In genomic region chr12:56645201-56645716, GRCh38 we compare ENCODE assay signal across 8 cellular contexts. TPM values are rescaled to one million over a fixed set of nuclear protein-coding genes. Genes with fewer than 3 reads are reported as not detected.
DNase-seq lines count a peak whose midpoint lies in the region; ATAC-seq, FAIRE-seq and TF ChIP-seq lines count a peak whose summit lies in the region.

No MANE protein-coding gene starts in this region.

- POLR2A ChIA-PET in GM12878 (lab: Charles Lee), result interaction anchor here (0.5 to 4.1 kb wide), 14 partner anchors 10 to 527 kb away, joined by 3 to 57 read pairs (median 6); partner anchors contain the start of genes NACA, PTGES3, STAT2 and ZC3H10

- H3K27me3 ChIP-seq in HUES64 (ENCODE audit: insufficient read depth, low read length) (no peaks in the 10 kb centered on the region), GM12878 (replicated peaks in 1 of 2; ENCODE audit: control insufficient read depth in 2 of 2, insufficient read depth in 2 of 2, low read length in 1 of 2) (no peaks in the 10 kb centered on the region), kidney epithelial cell (ENCODE audit: control insufficient read depth, insufficient read depth, low read length) (no peaks in the 10 kb centered on the region)

- intact Hi-C loops in GM12878 (cut with micrococcal nuclease; ENCODE audit: unreplicated experiment), result loop anchor here (10.0 kb wide), 1 partner anchor 520 kb away; the partner anchor contains the start of gene ESYT1

- TF ChIP-seq CTCF in GM12878 (IDR thresholded peaks at IDR 0.05 in 2 of 3, conservative IDR thresholded peaks at IDR 0.05 in 1 of 3; ENCODE audit: control insufficient read depth in 2 of 3, extremely low read depth in 1 of 3, insufficient read depth in 1 of 3, low read depth in 3 of 3, low read length in 3 of 3) (no peak), kidney epithelial cell (IDR thresholded peaks at IDR 0.05; ENCODE audit: insufficient read depth, low read length, poor library complexity, severe bottlenecking) (no peak)

- WGBS in HUES64, result under 1% methylated on average over 29 of the region's 29 CpGs
- under 1% methylated on average over 29 of the region's 29 CpGs for WGBS in GM12878 (ENCODE audit: insufficient coverage, insufficient replicate concordance, low lambda C conversion rate, missing lambda C conversion rate)

- CTCF ChIA-PET in GM12878 (lab: Yijun Ruan, JAX), result interaction anchor here (0.6 to 2.7 kb wide), 9 partner anchors 9 to 467 kb away, joined by 3 to 23 read pairs (median 3); partner anchors contain the start of gene STAT6

- RAD21 ChIA-PET in GM12878 (lab: Charles Lee; ENCODE audit: unreplicated experiment), result interaction anchor here (1.0 to 3.0 kb wide), 6 partner anchors 8 to 78 kb away, joined by 3 to 15 read pairs (median 10); partner anchors contain the start of genes BAZ2A and PTGES3

- no peaks in the 10 kb centered on the region for H3K27me3 Mint-ChIP-seq in stimulated activated naive CD8-positive, alpha-beta T cell treated with anti-CD3 and anti-CD28 coated beads, Interleukin-15, Interleukin-2, amounts not matched to agents 100 ng/mL and 50 ng/mL, for 24 hours

- H3K27ac ChIP-seq in HUES64 (ENCODE audit: low read depth, low read length) (peak overlapping the region; percentile 75), GM12878 (ENCODE audit: control insufficient read depth, insufficient read depth) (peak overlapping the region; percentile 89)

- H2AFZ ChIP-seq in GM12878 (ENCODE audit: control insufficient read depth, low read depth, low read length), result no peak overlapping the region

- no peaks in the 10 kb centered on the region for H3K9me3 Mint-ChIP-seq in stimulated activated naive CD8-positive, alpha-beta T cell treated with anti-CD3 and anti-CD28 coated beads, Interleukin-15, Interleukin-2, amounts not matched to agents 100 ng/mL and 50 ng/mL, for 24 hours

- ATAC-seq in GM12878 (peak; percentile 4), GM19467 (IDR thresholded peaks at IDR 0.05; ENCODE audit: unreplicated experiment) (no peak)

- H3K36me3 Mint-ChIP-seq in stimulated activated naive CD8-positive, alpha-beta T cell treated with anti-CD3 and anti-CD28 coated beads, Interleukin-15, Interleukin-2, amounts not matched to agents 100 ng/mL and 50 ng/mL, for 24 hours (ENCODE audit: low read depth), result peaks cover 53% of the 10 kb centered on the region

- BruUV-seq in GM12878 (replicated peaks; lab: Mats Ljungman, UMichigan), result TSS peak; percentile 74

- H3K4me1 Mint-ChIP-seq in stimulated activated naive CD8-positive, alpha-beta T cell treated with anti-CD3 and anti-CD28 coated beads, Interleukin-15, Interleukin-2, amounts not matched to agents 100 ng/mL and 50 ng/mL, for 24 hours (ENCODE audit: low read depth), result peaks cover 34% of the 10 kb centered on the region

- TF ChIP-seq RAD21 in GM12878 (IDR thresholded peaks at IDR 0.05; ENCODE audit: insufficient read depth, low read depth, low read length), result no peak

- H3K27ac Mint-ChIP-seq in stimulated activated naive CD8-positive, alpha-beta T cell treated with anti-CD3 and anti-CD28 coated beads, Interleukin-15, Interleukin-2, amounts not matched to agents 100 ng/mL and 50 ng/mL, for 24 hours, result peak overlapping the region; percentile 93

- FAIRE-seq in GM12878 (lab: Jason Lieb, UNC), result no peak

- in situ Hi-C loops in GM12878 (cut with MboI), result no loop called here

- peaks cover 51% of the 10 kb centered on the region for H3K79me2 ChIP-seq in GM12878 (ENCODE audit: control insufficient read depth, insufficient read depth, low read length)

- peak; percentile 21 for DNase-seq in AG20443 (ENCODE audit: low spot score)
- no peak for DNase-seq in GM12878 (ENCODE audit: low read depth, low spot score)
- no peak for DNase-seq in kidney epithelial cell (ENCODE audit: low read depth)
- no peak for DNase-seq in central memory CD4-positive, alpha-beta T cell
- DNase-seq in epidermal melanocyte (ENCODE audit: insufficient read length, low spot score), result no peak

- no peaks in the 10 kb centered on the region for H4K20me1 ChIP-seq in GM12878 (ENCODE audit: control insufficient read depth, insufficient read depth)

- peak overlapping the region; percentile 92 for H3K4me3 Mint-ChIP-seq in stimulated activated naive CD8-positive, alpha-beta T cell treated with anti-CD3 and anti-CD28 coated beads, Interleukin-15, Interleukin-2, amounts not matched to agents 100 ng/mL and 50 ng/mL, for 24 hours

- H3K4me2 ChIP-seq in GM12878 (ENCODE audit: control insufficient read depth, insufficient read depth), result peak overlapping the region; percentile 90

- H3K4me1 ChIP-seq in HUES64 (ENCODE audit: insufficient read depth, low read length), result peaks cover 7% of the 10 kb centered on the region
- no peaks in the 10 kb centered on the region for H3K4me1 ChIP-seq in GM12878 (ENCODE audit: control insufficient read depth, insufficient read depth, low read length)

- H3K4me3 ChIP-seq in HUES64 (ENCODE audit: low read length), result peak overlapping the region; percentile 89
- peak overlapping the region; percentile 94 for H3K4me3 ChIP-seq in GM12878
- peak overlapping the region; percentile 91 for H3K4me3 ChIP-seq in kidney epithelial cell (ENCODE audit: low read depth, low read length)

- TF ChIP-seq EP300 in GM12878 (IDR thresholded peaks at IDR 0.05; ENCODE audit: borderline replicate concordance in 1 of 2, control insufficient read depth in 1 of 2, low read depth in 2 of 2, low read length in 2 of 2), result no peak

- SMC1A ChIA-PET in GM12878 (lab: Charles Lee; ENCODE audit: uncharacterized antibody, unreplicated experiment), result interaction anchor here (1.5 to 4.4 kb wide), 5 partner anchors 11 to 39 kb away, joined by 4 to 43 read pairs (median 12); partner anchors contain the start of gene BAZ2A

- peak overlapping the region; percentile 92 for H3K9ac ChIP-seq in HUES64 (ENCODE audit: low read depth, low read length)
- H3K9ac ChIP-seq in GM12878 (ENCODE audit: control insufficient read depth, insufficient read depth, low read length), result peak overlapping the region; percentile 89

- TF ChIP-seq POLR2A in GM12878 (IDR thresholded peaks at IDR 0.05; ENCODE audit: low read depth, low read length), result no peak

- H3K36me3 ChIP-seq in HUES64 (ENCODE audit: insufficient read depth, low read length), result peaks cover 48% of the 10 kb centered on the region
- H3K36me3 ChIP-seq in GM12878 (ENCODE audit: control insufficient read depth in 2 of 2, insufficient read depth in 2 of 2, low read length in 1 of 2), result peaks cover 10 to 23% of the 10 kb centered on the region in 2 experiments
- H3K36me3 ChIP-seq in kidney epithelial cell (ENCODE audit: control insufficient read depth, insufficient read depth, low read length), result no peaks in the 10 kb centered on the region

- H3K9me3 ChIP-seq in HUES64 (ENCODE audit: insufficient read depth, low read depth, low read length), result no peaks in the 10 kb centered on the region
- H3K9me3 ChIP-seq in GM12878 (replicated peaks; ENCODE audit: control insufficient read depth, insufficient read depth, low read length), result no peaks in the 10 kb centered on the region

RNA-seq across cellular contexts. Expression of gene ATP5F1B, which starts 0.5 kb away (rescaled TPM):
- 774 TPM for polyA plus RNA-seq in HUES64 (2013, experiment 1 of 2)
- polyA plus RNA-seq in HUES64 (2013, experiment 2 of 2), result 792 TPM
- 176 and 185 TPM in 2 replicates for total RNA-seq in GM12878 (2013; cell fraction: nucleolus; rRNA removed)
- total RNA-seq in GM12878 (2014; rRNA removed), result 783 and 784 TPM in 2 replicates
- total RNA-seq in GM12878 (2014; rRNA removed; fragmentation: Illumina TruSeq; extraction: Trizol), result 665 and 686 TPM in 2 replicates
- 885 and 921 TPM in 2 replicates for total RNA-seq in GM12878 (2021)
- polyA plus RNA-seq in GM12878 (2011; ENCODE audit: low read depth), result 553 TPM
- polyA plus RNA-seq in GM12878 (2011; rRNA removed), result 1,766 and 1,795 TPM in 2 replicates
- polyA plus RNA-seq in GM12878 (2011; cell fraction: cytosol; rRNA removed), result 1,406 and 1,613 TPM in 2 replicates
- 1,140 and 1,200 TPM in 2 replicates for polyA plus RNA-seq in GM12878 (2011; cell fraction: nucleus; rRNA removed)
- 560 and 690 TPM in 2 replicates for polyA plus RNA-seq in GM12878 (2012)
- 1,076 and 1,335 TPM in 2 replicates for polyA plus RNA-seq in GM12878 (2014; fragmentation: Illumina TruSeq; extraction: Trizol)
- 1,000 to 10,000 TPM in 1 of 2 experiments, 100 to 1,000 TPM in 1; 671 to 1,479 TPM for polyA plus RNA-seq in GM12878 (2014; fragmentation: Nextera tagmentation; extraction: Ambion mirVana)
- polyA plus RNA-seq in GM12878 (2014; rRNA removed), result 985 and 1,003 TPM in 2 replicates
- 1,000 to 10,000 TPM; 1,765 to 1,908 TPM for polyA plus RNA-seq in GM12878 (2016; fragmentation: Nextera tagmentation; extraction: Ambion mirVana)
- polyA minus RNA-seq in GM12878 (2011; rRNA and poly(A)+ RNA removed), result 1,399 and 1,431 TPM in 2 replicates
- polyA minus RNA-seq in GM12878 (2011; cell fraction: cytosol; rRNA and poly(A)+ RNA removed), result 364 and 420 TPM in 2 replicates
- 154 and 175 TPM in 2 replicates for polyA minus RNA-seq in GM12878 (2011; cell fraction: nucleus; rRNA and poly(A)+ RNA removed)
- 399 and 419 TPM in 2 replicates for total RNA-seq in kidney epithelial cell

RNA-seq across cellular contexts. Expression of gene BAZ2A, which starts 15.1 kb away (rescaled TPM):
- 53.3 TPM for polyA plus RNA-seq in HUES64 (2013, experiment 1 of 2)
- 58.5 TPM for polyA plus RNA-seq in HUES64 (2013, experiment 2 of 2)
- 246 and 249 TPM in 2 replicates for total RNA-seq in GM12878 (2013; cell fraction: nucleolus; rRNA removed)
- total RNA-seq in GM12878 (2014; rRNA removed) (27.4 and 29.5 TPM in 2 replicates), GM12878 (2014; rRNA removed; fragmentation: Illumina TruSeq; extraction: Trizol) (15.0 and 15.8 TPM in 2 replicates), GM12878 (2021) (70.1 and 74.9 TPM in 2 replicates), kidney epithelial cell (37.9 and 49.9 TPM in 2 replicates)
- 30.7 TPM for polyA plus RNA-seq in GM12878 (2011; ENCODE audit: low read depth)
- polyA plus RNA-seq in GM12878 (2011; rRNA removed) (44.5 and 90.2 TPM in 2 replicates), GM12878 (2014; fragmentation: Illumina TruSeq; extraction: Trizol) (69.6 and 93.4 TPM in 2 replicates), GM12878 (2014; fragmentation: Nextera tagmentation; extraction: Ambion mirVana) (10 to 100 TPM in 1 of 2 experiments, 1 to 10 TPM in 1; 4.8 to 14.6 TPM), GM12878 (2014; rRNA removed) (49.4 and 55.9 TPM in 2 replicates), GM12878 (2016; fragmentation: Nextera tagmentation; extraction: Ambion mirVana) (10 to 100 TPM; 23.0 to 30.4 TPM)
- polyA plus RNA-seq in GM12878 (2011; cell fraction: cytosol; rRNA removed), result 74.3 and 88.6 TPM in 2 replicates
- polyA plus RNA-seq in GM12878 (2011; cell fraction: nucleus; rRNA removed), result 233 and 251 TPM in 2 replicates
- polyA plus RNA-seq in GM12878 (2012), result 38.4 and 51.5 TPM in 2 replicates
- 124 and 142 TPM in 2 replicates for polyA minus RNA-seq in GM12878 (2011; rRNA and poly(A)+ RNA removed)
- 34.3 and 34.4 TPM in 2 replicates for polyA minus RNA-seq in GM12878 (2011; cell fraction: cytosol; rRNA and poly(A)+ RNA removed)
- 82.6 and 129 TPM in 2 replicates for polyA minus RNA-seq in GM12878 (2011; cell fraction: nucleus; rRNA and poly(A)+ RNA removed)

RNA-seq across cellular contexts. Expression of gene PTGES3, which starts 42.8 kb away (rescaled TPM):
- polyA plus RNA-seq in HUES64 (2013, experiment 1 of 2), result 371 TPM
- 392 TPM for polyA plus RNA-seq in HUES64 (2013, experiment 2 of 2)
- total RNA-seq in GM12878 (2013; cell fraction: nucleolus; rRNA removed), result 55.1 and 58.8 TPM in 2 replicates
- total RNA-seq in GM12878 (2014; rRNA removed) (128 and 136 TPM in 2 replicates), GM12878 (2014; rRNA removed; fragmentation: Illumina TruSeq; extraction: Trizol) (160 and 164 TPM in 2 replicates), GM12878 (2021) (262 and 263 TPM in 2 replicates), kidney epithelial cell (114 and 119 TPM in 2 replicates)
- polyA plus RNA-seq in GM12878 (2011; ENCODE audit: low read depth), result 117 TPM
- polyA plus RNA-seq in GM12878 (2011; rRNA removed) (143 and 208 TPM in 2 replicates), GM12878 (2014; fragmentation: Illumina TruSeq; extraction: Trizol) (317 and 356 TPM in 2 replicates), GM12878 (2014; fragmentation: Nextera tagmentation; extraction: Ambion mirVana) (100 to 1,000 TPM; 117 to 186 TPM), GM12878 (2014; rRNA removed) (135 and 154 TPM in 2 replicates), GM12878 (2016; fragmentation: Nextera tagmentation; extraction: Ambion mirVana) (100 to 1,000 TPM; 509 to 520 TPM)
- polyA plus RNA-seq in GM12878 (2011; cell fraction: cytosol; rRNA removed), result 50.8 and 55.0 TPM in 2 replicates
- polyA plus RNA-seq in GM12878 (2011; cell fraction: nucleus; rRNA removed), result 69.1 and 79.0 TPM in 2 replicates
- polyA plus RNA-seq in GM12878 (2012), result 183 and 246 TPM in 2 replicates
- polyA minus RNA-seq in GM12878 (2011; rRNA and poly(A)+ RNA removed), result 47.4 and 60.2 TPM in 2 replicates
- 74.6 and 80.4 TPM in 2 replicates for polyA minus RNA-seq in GM12878 (2011; cell fraction: cytosol; rRNA and poly(A)+ RNA removed)
- polyA minus RNA-seq in GM12878 (2011; cell fraction: nucleus; rRNA and poly(A)+ RNA removed), result 26.0 and 48.0 TPM in 2 replicates
